ENCODE assay signal across 1 cellular context in genomic region chr3:52733256-52733891, GRCh38.
TF ChIP-seq lines count a peak whose summit lies in the region.

No MANE protein-coding gene starts in this region.

TF ChIP-seq in HepG2, 621 proteins besides CTCF, POLR2A, EP300 and RAD21:
- TF ChIP-seq SP1 (IDR thresholded peaks at IDR 0.05) (no peak), SP1 (CRISPR knock-in tag; IDR thresholded peaks at IDR 0.05) (no peak), FOXC1 (CRISPR knock-in tag; IDR thresholded peaks at IDR 0.05; ENCODE audit: borderline replicate concordance) (no peak), SAFB2 (CRISPR knock-in tag; IDR thresholded peaks at IDR 0.05; ENCODE audit: borderline replicate concordance, low read depth) (no peak), ZNF580 (CRISPR knock-in tag; IDR thresholded peaks at IDR 0.05; ENCODE audit: borderline replicate concordance, low read depth) (no peak), HIVEP1 (CRISPR knock-in tag; IDR thresholded peaks at IDR 0.05) (no peak), ZBTB14 (CRISPR knock-in tag; IDR thresholded peaks at IDR 0.05) (no peak)
